8 cellular contexts compared by ENCODE assay signal in genomic region chr11:118437046-118437735, GRCh38. TPM values are rescaled to one million over a fixed set of nuclear protein-coding genes. Genes with fewer than 3 reads are reported as not detected.
A peak's percentile ranks its signal among the peaks of the same experiment; 100 is the strongest.
DNase-seq lines count a peak whose midpoint lies in the region; ATAC-seq and TF ChIP-seq lines count a peak whose summit lies in the region.

No MANE protein-coding gene starts in this region.

- H3K27me3 ChIP-seq in GM23248 (replicated peaks; ENCODE audit: insufficient read depth) (no peaks in the 10 kb centered on the region), heart right ventricle (no peaks in the 10 kb centered on the region)

- peak; percentile 42 for DNase-seq in ACHN
- peak; percentile 76 for DNase-seq in GM23248
- DNase-seq in heart right ventricle, result peak in 1 of 2 donors; percentile 39
- peak; percentile 19 for DNase-seq in pons (ENCODE audit: low spot score)

- peaks cover 57% of the 10 kb centered on the region for H3K79me2 ChIP-seq in GM23248 (ENCODE audit: insufficient read depth)

- H3K4me3 Mint-ChIP-seq in activated naive CD8-positive, alpha-beta T cell, result peak overlapping the region; percentile 94

- no peaks in the 10 kb centered on the region for H3K9me3 Mint-ChIP-seq in activated naive CD8-positive, alpha-beta T cell (ENCODE audit: low read depth)

- intact Hi-C loops in heart right ventricle (cut with DNase I), result loop anchor here in 7 of 10 donors (2.0 to 10.0 kb wide), 5 partner anchors 34 to 50 kb away; partner anchors contain the start of gene ATP5MG (in 5 of the 7)

- in situ Hi-C loops in ACHN (cut with HindIII; ENCODE audit: low pct_ligation_motif_present, low pct_unique_long_range_greater_than_20kb, low sequenced_read_pairs) (no loop called here), GM23248 (cut with MboI) (no loop called here)

- H3K4me3 ChIP-seq in GM23248 (peak overlapping the region; percentile 77), heart right ventricle (peak overlapping the region; percentile 84 to 100 (median 98))

- H3K36me3 ChIP-seq in GM23248 (ENCODE audit: low read depth), result no peaks in the 10 kb centered on the region
- peaks cover 0 to 20% (median 0%) of the 10 kb centered on the region in 9 donors for H3K36me3 ChIP-seq in heart right ventricle

- ATAC-seq in heart right ventricle (no peak), HG02610 (IDR thresholded peaks at IDR 0.05; ENCODE audit: unreplicated experiment) (no peak), HG03571 (IDR thresholded peaks at IDR 0.05; ENCODE audit: unreplicated experiment) (no peak)

- peak overlapping the region; percentile 96 for H3K9ac ChIP-seq in GM23248

- H3K4me1 Mint-ChIP-seq in activated naive CD8-positive, alpha-beta T cell (ENCODE audit: low read depth), result peaks cover 48% of the 10 kb centered on the region

- H4K20me1 ChIP-seq in GM23248 (ENCODE audit: insufficient read depth), result peaks cover 33% of the 10 kb centered on the region

- H3K9me2 ChIP-seq in GM23248 (ENCODE audit: insufficient read depth), result no peaks in the 10 kb centered on the region

- H3K9me3 ChIP-seq in GM23248 (ENCODE audit: low read depth) (no peaks in the 10 kb centered on the region), heart right ventricle (no peaks in the 10 kb centered on the region)

- H3K4me2 ChIP-seq in GM23248 (ENCODE audit: unreplicated experiment), result peak overlapping the region; percentile 94

- H3K4me1 ChIP-seq in GM23248 (ENCODE audit: insufficient read depth) (peaks cover 30% of the 10 kb centered on the region), heart right ventricle (peaks cover 6 to 65% (median 53%) of the 10 kb centered on the region in 9 donors)

- H3F3A ChIP-seq in GM23248 (ENCODE audit: insufficient read depth), result peaks cover 14% of the 10 kb centered on the region

- peak overlapping the region; percentile 55 for H2AFZ ChIP-seq in GM23248

- WGBS in GM23248 (ENCODE audit: low coverage in 1 of 2, low lambda C conversion rate in 2 of 2, missing lambda C conversion rate in 2 of 2), 2 experiments, result 0 to 1% methylated on average over 12 to 30 of the region's 30 CpGs
- 0% methylated on average over 30 of the region's 30 CpGs for WGBS in heart right ventricle, 2 donors

- H3K27ac ChIP-seq in GM23248 (peak overlapping the region; percentile 76), heart right ventricle (peak overlapping the region; percentile 78 to 95 (median 93))

- 0 out of 2 replicates have a peak, but pooled peaks have one; percentile 22 for TF ChIP-seq POLR2A in Raji (IDR thresholded peaks at IDR 0.05; ENCODE audit: insufficient read depth, low read depth, low read length)

- no peaks in the 10 kb centered on the region for H3K27me3 Mint-ChIP-seq in activated naive CD8-positive, alpha-beta T cell

- peak overlapping the region; percentile 95 for H3K27ac Mint-ChIP-seq in activated naive CD8-positive, alpha-beta T cell

- H3K36me3 Mint-ChIP-seq in activated naive CD8-positive, alpha-beta T cell, result no peaks in the 10 kb centered on the region

- no peak for TF ChIP-seq CTCF in heart right ventricle (IDR thresholded peaks at IDR 0.05)

RNA-seq across cellular contexts. Expression of gene KMT2A, which starts 0.9 kb away (rescaled TPM):
- 19.1 TPM in 2 replicates for total RNA-seq in GM23248 (2014; rRNA removed; shearing (Covaris generic))
- polyA plus RNA-seq in GM23248 (2016; fragmentation: Nextera tagmentation; extraction: Ambion mirVana) (7.6 and 8.1 TPM in 2 replicates), heart right ventricle (10 to 100 TPM in 1 of 2 donors, 1 to 10 TPM in 1; 4.1 to 13.8 TPM)
- total RNA-seq in heart right ventricle, result 10 to 100 TPM; 16.3 to 44.5 (median 38.9) TPM

RNA-seq across cellular contexts. Expression of gene ATP5MG, which starts 35.8 kb away (rescaled TPM):
- 32.3 and 79.4 TPM in 2 replicates for total RNA-seq in GM23248 (2014; rRNA removed; shearing (Covaris generic))
- 414 and 426 TPM in 2 replicates for polyA plus RNA-seq in GM23248 (2016; fragmentation: Nextera tagmentation; extraction: Ambion mirVana)
- 100 to 1,000 TPM; 482 to 777 (median 688) TPM for total RNA-seq in heart right ventricle
- polyA plus RNA-seq in heart right ventricle, result 100 to 1,000 TPM; 365 to 800 TPM
